In genomic region chr16:72099377-72099818, GRCh38 we compare ENCODE assay signal across 8 cellular contexts. TPM values are rescaled to one million over a fixed set of nuclear protein-coding genes. Genes with fewer than 3 reads are reported as not detected.
DNase-seq lines count a peak whose midpoint lies in the region; ATAC-seq, FAIRE-seq and TF ChIP-seq lines count a peak whose summit lies in the region.

No MANE protein-coding gene starts in this region.

- peaks cover 22% of the 10 kb centered on the region for H3K4me1 Mint-ChIP-seq in MCF 10A (ENCODE audit: insufficient read depth, unreplicated experiment)

- H3K4me1 ChIP-seq in keratinocyte (ENCODE audit: control insufficient read depth, extremely low read depth, insufficient read depth, low read length) = peaks cover 9% of the 10 kb centered on the region
- peaks cover 8% of the 10 kb centered on the region for H3K4me1 ChIP-seq in prostate gland (replicated peaks)

- H3K4me3 ChIP-seq in keratinocyte (ENCODE audit: control insufficient read depth in 2 of 3, extremely low read depth in 1 of 3, insufficient read depth in 2 of 3, low read depth in 1 of 3, low read length in 3 of 3) = no peak overlapping the region
- H3K4me3 ChIP-seq in prostate gland = no peak overlapping the region

- H3K36me3 ChIP-seq in keratinocyte (ENCODE audit: control insufficient read depth in 2 of 2, extremely low read depth in 1 of 2, insufficient read depth in 2 of 2, low read length in 2 of 2) = peaks cover 57 to 63% of the 10 kb centered on the region in 2 experiments
- H3K36me3 ChIP-seq in prostate gland = peaks cover 36 to 46% of the 10 kb centered on the region in 2 donors

- H3K9me1 ChIP-seq in keratinocyte (ENCODE audit: control insufficient read depth, extremely low read depth, insufficient read depth, low read length) = no peaks in the 10 kb centered on the region

- intact Hi-C loops in MCF 10A (cut with micrococcal nuclease) = loop anchor here (1.0 to 10.0 kb wide), 2 partner anchors 33 to 205 kb away; partner anchors contain the start of gene IST1
- intact Hi-C loops in prostate gland (cut with DNase I) = loop anchor here (10.0 kb wide), 1 partner anchor 295 kb away; the partner anchor contains the start of gene AP1G1

- no peak for FAIRE-seq in keratinocyte (lab: Jason Lieb, UNC)

- ATAC-seq in GM21423 (IDR thresholded peaks at IDR 0.05; ENCODE audit: unreplicated experiment) = peak; percentile 54

- no peak overlapping the region for H2AFZ ChIP-seq in keratinocyte (ENCODE audit: control insufficient read depth, low read length)

- H3K79me2 ChIP-seq in keratinocyte (ENCODE audit: control insufficient read depth, insufficient read depth, low read length) = peaks cover 28% of the 10 kb centered on the region

- H3K9me3 Mint-ChIP-seq in MCF 10A (ENCODE audit: unreplicated experiment) = no peaks in the 10 kb centered on the region

- DNase-seq in Daoy (ENCODE audit: low read depth) = peak; percentile 43
- DNase-seq in Kasumi-1 (lab: John Stamatoyannopoulos, UW) = peak; percentile 78 to 79
- DNase-seq in SK-N-DZ (ENCODE audit: low spot score) = peak; percentile 62
- DNase-seq in MCF 10A (ENCODE audit: unreplicated experiment) = peak; percentile 61
- DNase-seq in keratinocyte (ENCODE audit: low read depth, low spot score) = no peak
- peak; percentile 53 for DNase-seq in stimulated activated CD4-positive, alpha-beta T cell treated with anti-CD3 and anti-CD28 coated beads, Interleukin-4, amount 100 ng/mL, for 24 hours
- DNase-seq in prostate gland (ENCODE audit: low spot score) = no peak

- CTCF ChIA-PET in MCF 10A (lab: Yijun Ruan, JAX) = interaction anchor here (0.7 to 6.7 kb wide), 7 partner anchors 9 to 89 kb away, joined by 3 to 65 read pairs (median 4); partner anchors contain the start of gene HPR

- no peak overlapping the region for H3K27ac Mint-ChIP-seq in MCF 10A (ENCODE audit: low read depth, unreplicated experiment)

- POLR2A ChIA-PET in MCF 10A (lab: Yijun Ruan, JAX) = no interaction called here

- H3K27ac ChIP-seq in keratinocyte (ENCODE audit: control insufficient read depth, insufficient read depth, low read length) (no peak overlapping the region), prostate gland (no peak overlapping the region)

- whole genome bisulfite sequencing in prostate gland = 73% methylated on average over 12 of the region's 12 CpGs

- no peak overlapping the region for H3K9ac ChIP-seq in keratinocyte (ENCODE audit: control insufficient read depth, extremely low read depth, insufficient read depth, low read length)

- H3K27me3 ChIP-seq in keratinocyte (ENCODE audit: control insufficient read depth, extremely low read depth, insufficient read depth, low read length) = no peaks in the 10 kb centered on the region
- no peaks in the 10 kb centered on the region for H3K27me3 ChIP-seq in prostate gland (replicated peaks; ENCODE audit: insufficient read depth)

- peaks cover 66% of the 10 kb centered on the region for H3K36me3 Mint-ChIP-seq in MCF 10A (ENCODE audit: insufficient read depth, unreplicated experiment)

- no TSS peak for BruUV-seq in MCF 10A (replicated peaks; lab: Mats Ljungman, UMichigan)

- H3K4me3 Mint-ChIP-seq in MCF 10A (ENCODE audit: unreplicated experiment) = no peak overlapping the region

- TF ChIP-seq POLR2A in prostate gland (IDR thresholded peaks at IDR 0.05) = no peak

- dilution Hi-C loops in keratinocyte (cut with MboI; ENCODE audit: extremely low pct_ligation_motif_present, low sequenced_read_pairs) = no loop called here

- peaks cover 5% of the 10 kb centered on the region for H4K20me1 ChIP-seq in keratinocyte (ENCODE audit: control insufficient read depth, extremely low read depth, insufficient read depth, low read length)

- TF ChIP-seq CTCF in MCF 10A (IDR thresholded peaks at IDR 0.05; ENCODE audit: unreplicated experiment) = peak; percentile 59
- TF ChIP-seq CTCF in keratinocyte (optimal IDR thresholded peaks at IDR 0.05 in 1 of 3, IDR thresholded peaks at IDR 0.05 in 1 of 3, conservative IDR thresholded peaks at IDR 0.05 in 1 of 3; ENCODE audit: extremely low read depth in 1 of 3, insufficient read depth in 2 of 3, low read length in 3 of 3) = peak; percentile 52 to 81 (median 72)
- TF ChIP-seq CTCF in prostate gland (IDR thresholded peaks at IDR 0.05) = peak in 2 of 4 experiments; percentile 39 to 49

- no peaks in the 10 kb centered on the region for H3K27me3 Mint-ChIP-seq in MCF 10A (ENCODE audit: insufficient read depth, unreplicated experiment)

- no peaks in the 10 kb centered on the region for H3K9me3 ChIP-seq in keratinocyte (ENCODE audit: control insufficient read depth, low read depth, low read length)
- no peaks in the 10 kb centered on the region for H3K9me3 ChIP-seq in prostate gland

- H3K4me2 ChIP-seq in keratinocyte (ENCODE audit: control insufficient read depth, extremely low read depth, insufficient read depth, low read depth, low read length) = no peak overlapping the region

RNA-seq across cellular contexts. Expression of gene DHX38, which starts 5.8 kb away (rescaled TPM):
- total RNA-seq in Daoy (2014; rRNA removed; shearing (Covaris generic)) = 47.9 and 70.0 TPM in 2 replicates
- 36.3 and 45.0 TPM in 2 replicates for polyA plus RNA-seq in SK-N-DZ (2014; cell fraction: cytosol; rRNA removed)
- 155 and 236 TPM in 2 replicates for polyA plus RNA-seq in SK-N-DZ (2014; cell fraction: nucleus; rRNA removed)
- total RNA-seq in MCF 10A (2022) (65.2 and 75.2 TPM in 2 replicates), prostate gland (10 to 100 TPM; 61.9 to 63.9 TPM)
- 23.9 to 34.4 TPM (median 25.9 TPM) in 3 replicates for polyA plus RNA-seq in keratinocyte
- 36.0 TPM for polyA plus RNA-seq in keratinocyte (2011; ENCODE audit: low read depth)
- 16.7 and 25.8 TPM in 2 replicates for polyA plus RNA-seq in keratinocyte (2011; cell fraction: cytosol; rRNA removed)
- polyA plus RNA-seq in keratinocyte (2011; cell fraction: nucleus; rRNA removed) = 77.9 and 80.7 TPM in 2 replicates
- polyA plus RNA-seq in keratinocyte (2012; ENCODE audit: low replicate concordance) = 30.2 and 46.8 TPM in 2 replicates
- 52.9 to 73.8 TPM (median 57.1 TPM) in 3 replicates for polyA minus RNA-seq in keratinocyte
- 39.9 TPM for polyA minus RNA-seq in keratinocyte (2011; cell fraction: cytosol; rRNA and poly(A)+ RNA removed)
- 31.0 and 44.0 TPM in 2 replicates for polyA minus RNA-seq in keratinocyte (2011; cell fraction: nucleus; rRNA and poly(A)+ RNA removed)

RNA-seq across cellular contexts. Expression of gene TXNL4B, which starts 6.0 kb away (rescaled TPM):
- 24.2 and 29.4 TPM in 2 replicates for total RNA-seq in Daoy (2014; rRNA removed; shearing (Covaris generic))
- polyA plus RNA-seq in SK-N-DZ (2014; cell fraction: cytosol; rRNA removed) = 22.9 and 23.4 TPM in 2 replicates
- 12.8 and 27.2 TPM in 2 replicates for polyA plus RNA-seq in SK-N-DZ (2014; cell fraction: nucleus; rRNA removed)
- 17.4 and 18.6 TPM in 2 replicates for total RNA-seq in MCF 10A (2022)
- 7.9 to 12.4 TPM (median 9.3 TPM) in 3 replicates for polyA plus RNA-seq in keratinocyte
- polyA plus RNA-seq in keratinocyte (2011; ENCODE audit: low read depth) = 1.5 TPM
- polyA plus RNA-seq in keratinocyte (2011; cell fraction: cytosol; rRNA removed) = 5.3 and 10.7 TPM in 2 replicates
- polyA plus RNA-seq in keratinocyte (2011; cell fraction: nucleus; rRNA removed) = 7.8 and 11.1 TPM in 2 replicates
- polyA plus RNA-seq in keratinocyte (2012; ENCODE audit: low replicate concordance) = 6.4 and 8.4 TPM in 2 replicates
- 1.8 to 5.7 TPM (median 2.7 TPM) in 3 replicates for polyA minus RNA-seq in keratinocyte
- 1.2 TPM for polyA minus RNA-seq in keratinocyte (2011; cell fraction: cytosol; rRNA and poly(A)+ RNA removed)
- 3.5 and 5.0 TPM in 2 replicates for polyA minus RNA-seq in keratinocyte (2011; cell fraction: nucleus; rRNA and poly(A)+ RNA removed)
- 10 to 100 TPM; 14.1 to 36.2 TPM for total RNA-seq in prostate gland

RNA-seq across cellular contexts. Expression of gene HPR, which starts 36.4 kb away (rescaled TPM):
- total RNA-seq in Daoy (2014; rRNA removed; shearing (Covaris generic)) = not detected in 2 replicates
- 0.47 TPM in 1 of 2 replicates, not detected in the other for polyA plus RNA-seq in SK-N-DZ (2014; cell fraction: cytosol; rRNA removed)
- polyA plus RNA-seq in SK-N-DZ (2014; cell fraction: nucleus; rRNA removed) = 0.89 TPM in 1 of 2 replicates, not detected in the other
- not detected in 2 replicates for total RNA-seq in MCF 10A (2022)
- polyA plus RNA-seq in keratinocyte = not detected in 3 replicates
- polyA plus RNA-seq in keratinocyte (2011; ENCODE audit: low read depth) = not detected
- polyA plus RNA-seq in keratinocyte (2011; cell fraction: cytosol; rRNA removed) = not detected in 2 replicates
- polyA plus RNA-seq in keratinocyte (2011; cell fraction: nucleus; rRNA removed) = not detected in 2 replicates
- not detected in 2 replicates for polyA plus RNA-seq in keratinocyte (2012; ENCODE audit: low replicate concordance)
- polyA minus RNA-seq in keratinocyte = not detected in 3 replicates
- polyA minus RNA-seq in keratinocyte (2011; cell fraction: cytosol; rRNA and poly(A)+ RNA removed) = not detected
- not detected in 2 replicates for polyA minus RNA-seq in keratinocyte (2011; cell fraction: nucleus; rRNA and poly(A)+ RNA removed)
- total RNA-seq in prostate gland = 1 to 10 TPM in 1 of 2 donors, not detected in 1; 5.3 TPM

RNA-seq across cellular contexts. Expression of gene HP, which starts 45.1 kb away (rescaled TPM):
- total RNA-seq in Daoy (2014; rRNA removed; shearing (Covaris generic)) = not detected in 2 replicates
- not detected in 2 replicates for polyA plus RNA-seq in SK-N-DZ (2014; cell fraction: cytosol; rRNA removed)
- polyA plus RNA-seq in SK-N-DZ (2014; cell fraction: nucleus; rRNA removed) = not detected in 2 replicates
- total RNA-seq in MCF 10A (2022) = not detected in 2 replicates
- 0.43 TPM in 1 of 3 replicates, not detected in the others for polyA plus RNA-seq in keratinocyte
- polyA plus RNA-seq in keratinocyte (2011; ENCODE audit: low read depth) = not detected
- not detected in 2 replicates for polyA plus RNA-seq in keratinocyte (2011; cell fraction: cytosol; rRNA removed)
- not detected in 2 replicates for polyA plus RNA-seq in keratinocyte (2011; cell fraction: nucleus; rRNA removed)
- not detected in 2 replicates for polyA plus RNA-seq in keratinocyte (2012; ENCODE audit: low replicate concordance)
- polyA minus RNA-seq in keratinocyte = not detected in 3 replicates
- not detected for polyA minus RNA-seq in keratinocyte (2011; cell fraction: cytosol; rRNA and poly(A)+ RNA removed)
- not detected in 2 replicates for polyA minus RNA-seq in keratinocyte (2011; cell fraction: nucleus; rRNA and poly(A)+ RNA removed)
- total RNA-seq in prostate gland = 1 to 10 TPM; 2.5 to 3.1 TPM

Comparison
In these comparisons a context has a peak if more than half of its experiments do, and no peak if none do; other contexts are left out.
1. DNase-seq: peak in Daoy (single experiment), Kasumi-1 (2 of 2), SK-N-DZ (single experiment), MCF 10A (single experiment) and stimulated activated CD4-positive, alpha-beta T cell treated with anti-CD3 and anti-CD28 coated beads, Interleukin-4, amount 100 ng/mL, for 24 hours (single experiment); none in keratinocyte (single experiment) and prostate gland (single experiment).